15 cellular contexts compared by ENCODE assay signal in genomic region chr1:169060010-169060722, GRCh38. TPM values are rescaled to one million over a fixed set of nuclear protein-coding genes. Genes with fewer than 3 reads are reported as not detected.
A peak's percentile ranks its signal among the peaks of the same experiment; 100 is the strongest.
DNase-seq lines count a peak whose midpoint lies in the region; ATAC-seq and TF ChIP-seq lines count a peak whose summit lies in the region.
"Had no signal": no experiment of that assay in that cellular context is flagged by ENCODE, and none has a peak within 500 bp of the region (broad histone marks: within the 10 kb centered on the region; RNA-seq: fewer than 3 reads in every experiment).

No MANE protein-coding gene starts in this region.

- peak overlapping the region; percentile 69 for H3K4me2 ChIP-seq in PC-3 (ENCODE audit: low read length)
- H3K4me2 ChIP-seq: BLaER1 had no signal

- 0 out of 2 replicates have a peak, but pooled peaks cover 3% of the 10 kb centered on the region for H3K4me1 ChIP-seq in HEK293 (ENCODE audit: control insufficient read depth, insufficient read depth, low read length)
- peaks cover 34% of the 10 kb centered on the region for H3K4me1 ChIP-seq in PC-3 (ENCODE audit: insufficient read depth, low read length)
- H3K4me1 ChIP-seq in gastrocnemius medialis, result peaks cover 2 to 7% of the 10 kb centered on the region in 2 donors
- H3K4me1 ChIP-seq: pancreas, SJSA1 had no signal

- H3K9me3 ChIP-seq in HEK293 (ENCODE audit: control insufficient read depth, insufficient read depth, low read depth, low read length) (no peaks in the 10 kb centered on the region), PC-3 (ENCODE audit: low read length) (peaks cover 12% of the 10 kb centered on the region), gastrocnemius medialis (no peaks in the 10 kb centered on the region)
- H3K9me3 ChIP-seq: pancreas, SJSA1 had no signal

- H4K20me1 ChIP-seq in PC-3 (ENCODE audit: low read length), result no peaks in the 10 kb centered on the region
- H4K20me1 ChIP-seq: BLaER1 had no signal

- no peaks in the 10 kb centered on the region for H3K36me3 ChIP-seq in HEK293 (ENCODE audit: control insufficient read depth in 2 of 2, insufficient read depth in 1 of 2, low read length in 2 of 2)
- H3K36me3 ChIP-seq in PC-3 (ENCODE audit: low read depth, low read length), result peaks cover 9% of the 10 kb centered on the region
- no peaks in the 10 kb centered on the region for H3K36me3 ChIP-seq in gastrocnemius medialis
- H3K36me3 ChIP-seq: BLaER1, pancreas, SJSA1 had no signal

- POLR2A ChIA-PET in HEK293 (lab: Yijun Ruan, JAX) (interaction anchor here (0.5 kb wide), 1 partner anchor 323 kb away, joined by 3 read pairs; no protein-coding TSS in a partner anchor), PC-3 (lab: Charles Lee; ENCODE audit: unreplicated experiment) (interaction anchor here (0.5 to 0.7 kb wide), 3 partner anchors 47 to 505 kb away, joined by 3 to 8 read pairs (median 3); no protein-coding TSS in a partner anchor)

- no peaks in the 10 kb centered on the region for H3K27me3 ChIP-seq in PC-3 (ENCODE audit: low read length)
- no peaks in the 10 kb centered on the region for H3K27me3 ChIP-seq in gastrocnemius medialis
- H3K27me3 ChIP-seq: BLaER1, pancreas, SJSA1 had no signal

- no peak for TF ChIP-seq CTCF in HEK293 (tag by site-specific recombination; IDR thresholded peaks at IDR 0.05)
- TF ChIP-seq CTCF in PC-3 (conservative IDR thresholded peaks at IDR 0.05; ENCODE audit: low read depth, low read length), result no peak
- no peak for TF ChIP-seq CTCF in fibroblast of the aortic adventitia (IDR thresholded peaks at IDR 0.05; ENCODE audit: insufficient read depth, low read length)
- no peak for TF ChIP-seq CTCF in gastrocnemius medialis (IDR thresholded peaks at IDR 0.05 in 4 of 5, conservative IDR thresholded peaks at IDR 0.05 in 1 of 5)

- TSS peak; percentile 92 for BruUV-seq in PC-3 (replicated peaks; lab: Mats Ljungman, UMichigan)

- peaks cover 10% of the 10 kb centered on the region for H3F3A ChIP-seq in PC-3 (ENCODE audit: low read length, unreplicated experiment)

- H3K4me3 ChIP-seq in HEK293 (ENCODE audit: low read depth, low read length) (no peak overlapping the region), PC-3 (ENCODE audit: low read length) (peak overlapping the region; percentile 9; the same call in 1 of the 2 replicates), fibroblast of the aortic adventitia (ENCODE audit: low read depth, low read length) (no peak overlapping the region), gastrocnemius medialis (no peak overlapping the region)
- H3K4me3 ChIP-seq: BLaER1, lung, pancreas, SJSA1 had no signal

- intact Hi-C loops in PC-3 (cut with micrococcal nuclease), result loop anchor here (1.0 kb wide), 3 partner anchors 45 to 199 kb away; no protein-coding TSS in a partner anchor
- intact Hi-C loops in gastrocnemius medialis (cut with DNase I; ENCODE audit: low total_unique reads), result no loop called here

- H2AFZ ChIP-seq in PC-3 (ENCODE audit: low read length), result peak overlapping the region; percentile 61

- CTCF ChIA-PET in HEK293 (lab: Yijun Ruan, JAX), result interaction anchor here (0.6 kb wide), 1 partner anchor 11 kb away, joined by 3 read pairs; no protein-coding TSS in a partner anchor
- CTCF ChIA-PET in PC-3 (lab: Charles Lee), result interaction anchor here (1.3 kb wide), 1 partner anchor 27 kb away, joined by 3 read pairs; no protein-coding TSS in a partner anchor

- DNase-seq in PC-3 (peak; percentile 99), fibroblast of the aortic adventitia (ENCODE audit: low read depth) (peak; percentile 46), gastrocnemius medialis (peak in 1 of 2 donors; percentile 23), NCI-H774 (lab: John Stamatoyannopoulos, UW) (no peak)
- DNase-seq: activated CD4-positive, CD25-positive, alpha-beta regulatory T cell treated with anti-CD3 and anti-CD28 coated beads, Interleukin-2, amount 50 U/mL, for 72 hours; foreskin melanocyte; NCI-H2171 treated with DMSO at 0.1 percent for 48 hours; pancreas had no signal

- ATAC-seq in PC-3 (peak; percentile 93), gastrocnemius medialis (peak; percentile 58 to 72), GM21423 (IDR thresholded peaks at IDR 0.05; ENCODE audit: unreplicated experiment) (no peak), GM21786 (IDR thresholded peaks at IDR 0.05; ENCODE audit: unreplicated experiment) (no peak), HG02798 (IDR thresholded peaks at IDR 0.05; ENCODE audit: poor library complexity, unreplicated experiment) (no peak)

- peak overlapping the region; percentile 62 for H3K9ac ChIP-seq in PC-3 (ENCODE audit: low read length)
- H3K9ac ChIP-seq: BLaER1 had no signal

- no peaks in the 10 kb centered on the region for H3K9me2 ChIP-seq in PC-3 (replicated peaks; ENCODE audit: low read length)

- TF ChIP-seq POLR2A in gastrocnemius medialis (IDR thresholded peaks at IDR 0.05), result no peak

- no peaks in the 10 kb centered on the region for H3K79me2 ChIP-seq in PC-3 (ENCODE audit: low read length)

- in situ Hi-C loops in gastrocnemius medialis (cut with MboI; ENCODE audit: low sequenced_read_pairs in 4 of 4), result no loop called here

- no peak overlapping the region for H3K27ac ChIP-seq in HEK293 (ENCODE audit: extremely low read depth, low read depth, low read length)
- peak overlapping the region; percentile 93 for H3K27ac ChIP-seq in PC-3 (ENCODE audit: low read length)
- H3K27ac ChIP-seq in gastrocnemius medialis, result peak overlapping the region in 2 of 4 donors; percentile 32 to 38
- H3K27ac ChIP-seq: BLaER1, pancreas, SJSA1 had no signal

TF ChIP-seq in HEK293, 187 proteins besides CTCF, POLR2A, EP300 and RAD21:
- TF ChIP-seq ZNF692 (tag by site-specific recombination; IDR thresholded peaks at IDR 0.05), result peak; percentile 62
- no peak for TF ChIP-seq ZNF510 (tag by site-specific recombination; IDR thresholded peaks at IDR 0.05; ENCODE audit: insufficient replicate concordance)
TF ChIP-seq in HEK293: peak in this region for 1.

RNA-seq across cellular contexts. Expression of gene ATP1B1, which starts 46.3 kb away (rescaled TPM):
- total RNA-seq in PC-3 (2014; rRNA removed) (68.7 and 76.6 TPM in 2 replicates), fibroblast of the aortic adventitia (ENCODE audit: low replicate concordance) (13.7 and 39.7 TPM in 2 replicates), gastrocnemius medialis (100 to 1,000 TPM; 111 to 377 (median 324) TPM)

Comparison
In these comparisons a context has a peak if more than half of its experiments do, and no peak if none do; other contexts are left out.
1. ATAC-seq: peak in PC-3 (single experiment) and gastrocnemius medialis (2 of 2); none in GM21423 (single experiment), GM21786 (single experiment) and HG02798 (single experiment).